11 cellular contexts compared by ENCODE assay signal in genomic region chr10:2137549-2138174, GRCh38.
DNase-seq lines count a peak whose midpoint lies in the region; ATAC-seq, FAIRE-seq and TF ChIP-seq lines count a peak whose summit lies in the region.
"Had no signal": no experiment of that assay in that cellular context is flagged by ENCODE, and none has a peak within 500 bp of the region (broad histone marks: within the 10 kb centered on the region; RNA-seq: fewer than 3 reads in every experiment).

No MANE protein-coding gene starts in this region.

- RAD21 ChIA-PET in GM12878 (lab: Charles Lee; ENCODE audit: unreplicated experiment) = no interaction called here

- CTCF ChIA-PET in activated CD4-positive, alpha-beta memory T cell treated with anti-CD3 and anti-CD28 coated beads for 36 hours (lab: Charles Lee) = interaction anchor here (0.6 to 0.7 kb wide), 2 partner anchors 77 to 331 kb away, joined by 3 read pairs; no protein-coding TSS in a partner anchor
- CTCF ChIA-PET in activated CD4-positive, alpha-beta memory T cell treated with anti-CD3 and anti-CD28 coated beads, Interleukin-2, amount 10 ng/mL, durations not matched to agents 7 days and 5 days (lab: Charles Lee) = no interaction called here
- CTCF ChIA-PET in GM12878 (lab: Yijun Ruan, JAX) = interaction anchor here (0.7 to 1.8 kb wide), 10 partner anchors 8 to 840 kb away, joined by 3 to 7 read pairs (median 3); no protein-coding TSS in a partner anchor

- no peaks in the 10 kb centered on the region for H3K36me3 Mint-ChIP-seq in activated CD4-positive, alpha-beta memory T cell treated with anti-CD3 and anti-CD28 coated beads for 36 hours
- no peaks in the 10 kb centered on the region for H3K36me3 Mint-ChIP-seq in activated CD4-positive, alpha-beta memory T cell treated with anti-CD3 and anti-CD28 coated beads, Interleukin-2, amount 10 ng/mL, durations not matched to agents 7 days and 5 days (ENCODE audit: low read depth)
- H3K36me3 Mint-ChIP-seq in stimulated activated naive B cell treated with anti-CD40 and anti-IgM and Interleukin-4, amounts not matched to agents 10 μg/mL and 1 μg/mL and 100 μg/mL, for 72 hours = no peaks in the 10 kb centered on the region

- H3K27me3 Mint-ChIP-seq in activated CD4-positive, alpha-beta memory T cell treated with anti-CD3 and anti-CD28 coated beads for 36 hours = no peaks in the 10 kb centered on the region
- H3K27me3 Mint-ChIP-seq in activated CD4-positive, alpha-beta memory T cell treated with anti-CD3 and anti-CD28 coated beads, Interleukin-2, amount 10 ng/mL, durations not matched to agents 7 days and 5 days = no peaks in the 10 kb centered on the region
- H3K27me3 Mint-ChIP-seq in stimulated activated naive B cell treated with anti-CD40 and anti-IgM and Interleukin-4, amounts not matched to agents 10 μg/mL and 1 μg/mL and 100 μg/mL, for 72 hours = peaks cover 4 to 6% of the 10 kb centered on the region in 2 donors

- 8% methylated on average over 4 of the region's 4 CpGs for WGBS in GM12878 (ENCODE audit: insufficient coverage, insufficient replicate concordance, low lambda C conversion rate, missing lambda C conversion rate)

- H3K9me3 Mint-ChIP-seq in activated CD4-positive, alpha-beta memory T cell treated with anti-CD3 and anti-CD28 coated beads for 36 hours = no peaks in the 10 kb centered on the region
- H3K9me3 Mint-ChIP-seq in activated CD4-positive, alpha-beta memory T cell treated with anti-CD3 and anti-CD28 coated beads, Interleukin-2, amount 10 ng/mL, durations not matched to agents 7 days and 5 days = no peaks in the 10 kb centered on the region
- H3K9me3 Mint-ChIP-seq in stimulated activated naive B cell treated with anti-CD40 and anti-IgM and Interleukin-4, amounts not matched to agents 10 μg/mL and 1 μg/mL and 100 μg/mL, for 72 hours = no peaks in the 10 kb centered on the region

- TF ChIP-seq RAD21 in GM12878 (IDR thresholded peaks at IDR 0.05; ENCODE audit: insufficient read depth, low read depth, low read length) = no peak

- peak; percentile 45 to 59 (median 45); a peak in 5 of 6 replicates for TF ChIP-seq CTCF in GM12878 (IDR thresholded peaks at IDR 0.05 in 2 of 3, conservative IDR thresholded peaks at IDR 0.05 in 1 of 3; ENCODE audit: control insufficient read depth in 2 of 3, extremely low read depth in 1 of 3, insufficient read depth in 1 of 3, low read depth in 3 of 3, low read length in 3 of 3)

- peak; percentile 19 for DNase-seq in activated CD4-positive, alpha-beta memory T cell treated with anti-CD3 and anti-CD28 coated beads for 36 hours
- DNase-seq in activated CD4-positive, alpha-beta memory T cell treated with anti-CD3 and anti-CD28 coated beads, Interleukin-2, amount 10 ng/mL, durations not matched to agents 7 days and 5 days = no peak
- peak; percentile 1 for DNase-seq in KBM-7
- DNase-seq in GM12878 (ENCODE audit: low read depth, low spot score) = no peak
- no peak for DNase-seq in stimulated activated naive B cell treated with anti-CD40 and anti-IgM and Interleukin-4, amounts not matched to agents 10 μg/mL and 1 μg/mL and 100 μg/mL, for 72 hours
- no peak for DNase-seq in G401 (ENCODE audit: low spot score)

- TF ChIP-seq EP300 in GM12878 (IDR thresholded peaks at IDR 0.05; ENCODE audit: borderline replicate concordance in 1 of 2, control insufficient read depth in 1 of 2, low read depth in 2 of 2, low read length in 2 of 2) = no peak

- H3K4me3 Mint-ChIP-seq in activated CD4-positive, alpha-beta memory T cell treated with anti-CD3 and anti-CD28 coated beads for 36 hours = no peak overlapping the region
- no peak overlapping the region for H3K4me3 Mint-ChIP-seq in activated CD4-positive, alpha-beta memory T cell treated with anti-CD3 and anti-CD28 coated beads, Interleukin-2, amount 10 ng/mL, durations not matched to agents 7 days and 5 days
- H3K4me3 Mint-ChIP-seq in stimulated activated naive B cell treated with anti-CD40 and anti-IgM and Interleukin-4, amounts not matched to agents 10 μg/mL and 1 μg/mL and 100 μg/mL, for 72 hours = no peak overlapping the region

- no peaks in the 10 kb centered on the region for H3K4me1 ChIP-seq in GM12878 (ENCODE audit: control insufficient read depth, insufficient read depth, low read length)

- FAIRE-seq in GM12878 (lab: Jason Lieb, UNC) = no peak
- FAIRE-seq: colon, G401.6 had no signal

- H3K4me1 Mint-ChIP-seq in activated CD4-positive, alpha-beta memory T cell treated with anti-CD3 and anti-CD28 coated beads for 36 hours (ENCODE audit: low read depth) = no peaks in the 10 kb centered on the region
- no peaks in the 10 kb centered on the region for H3K4me1 Mint-ChIP-seq in activated CD4-positive, alpha-beta memory T cell treated with anti-CD3 and anti-CD28 coated beads, Interleukin-2, amount 10 ng/mL, durations not matched to agents 7 days and 5 days
- H3K4me1 Mint-ChIP-seq in stimulated activated naive B cell treated with anti-CD40 and anti-IgM and Interleukin-4, amounts not matched to agents 10 μg/mL and 1 μg/mL and 100 μg/mL, for 72 hours = no peaks in the 10 kb centered on the region

- H3K4me3 ChIP-seq in GM12878 = no peak overlapping the region

- SMC1A ChIA-PET in GM12878 (lab: Charles Lee; ENCODE audit: uncharacterized antibody, unreplicated experiment) = interaction anchor here (1.2 kb wide), 1 partner anchor 36 kb away, joined by 3 read pairs; no protein-coding TSS in a partner anchor

- in situ Hi-C loops in KBM-7 (cut with MboI; ENCODE audit: low pct_unique_long_range_greater_than_20kb, low sequenced_read_pairs) (no loop called here), GM12878 (cut with MboI) (no loop called here), G401 (cut with HindIII; ENCODE audit: low sequenced_read_pairs) (no loop called here)

- no peaks in the 10 kb centered on the region for H3K79me2 ChIP-seq in GM12878 (ENCODE audit: control insufficient read depth, insufficient read depth, low read length)

- POLR2A ChIA-PET in activated CD4-positive, alpha-beta memory T cell treated with anti-CD3 and anti-CD28 coated beads for 36 hours (lab: Charles Lee) = no interaction called here
- POLR2A ChIA-PET in activated CD4-positive, alpha-beta memory T cell treated with anti-CD3 and anti-CD28 coated beads, Interleukin-2, amount 10 ng/mL, durations not matched to agents 7 days and 5 days (lab: Charles Lee) = no interaction called here
- POLR2A ChIA-PET in GM12878 (lab: Charles Lee) = no interaction called here

- H2AFZ ChIP-seq in GM12878 (ENCODE audit: control insufficient read depth, low read depth, low read length) = no peak overlapping the region

- no peaks in the 10 kb centered on the region for H4K20me1 ChIP-seq in GM12878 (ENCODE audit: control insufficient read depth, insufficient read depth)

- H3K36me3 ChIP-seq in GM12878 (ENCODE audit: control insufficient read depth in 2 of 2, insufficient read depth in 2 of 2, low read length in 1 of 2) = no peaks in the 10 kb centered on the region

- intact Hi-C loops in activated CD4-positive, alpha-beta memory T cell treated with anti-CD3 and anti-CD28 coated beads for 36 hours (cut with micrococcal nuclease) = no loop called here
- intact Hi-C loops in GM12878 (cut with micrococcal nuclease; ENCODE audit: unreplicated experiment) = loop anchor here (5.0 kb wide), 1 partner anchor 905 kb away; no protein-coding TSS in a partner anchor

- no peaks in the 10 kb centered on the region for H3K27me3 ChIP-seq in GM12878 (replicated peaks in 1 of 2; ENCODE audit: control insufficient read depth in 2 of 2, insufficient read depth in 2 of 2, low read length in 1 of 2)

- ATAC-seq in GM12878 (peak; percentile 70), HG02798 (IDR thresholded peaks at IDR 0.05; ENCODE audit: poor library complexity, unreplicated experiment) (no peak), GM18519 (IDR thresholded peaks at IDR 0.05; ENCODE audit: low FRiP score, unreplicated experiment) (no peak)
- ATAC-seq in stimulated activated naive B cell treated with anti-CD40 and anti-IgM and Interleukin-4, amounts not matched to agents 10 μg/mL and 1 μg/mL and 100 μg/mL, for 72 hours (replicated peaks) = peak; percentile 42 to 72
- ATAC-seq: activated CD4-positive, CD25-positive, alpha-beta regulatory T cell treated with anti-CD3 and anti-CD28 coated beads, Interleukin-2, amount 50 U/mL, for 24 hours had no signal

- H3K9ac ChIP-seq in GM12878 (ENCODE audit: control insufficient read depth, insufficient read depth, low read length) = no peak overlapping the region

- TF ChIP-seq POLR2A in GM12878 (IDR thresholded peaks at IDR 0.05; ENCODE audit: low read depth, low read length) = no peak

- H3K27ac Mint-ChIP-seq in activated CD4-positive, alpha-beta memory T cell treated with anti-CD3 and anti-CD28 coated beads for 36 hours = no peak overlapping the region
- no peak overlapping the region for H3K27ac Mint-ChIP-seq in activated CD4-positive, alpha-beta memory T cell treated with anti-CD3 and anti-CD28 coated beads, Interleukin-2, amount 10 ng/mL, durations not matched to agents 7 days and 5 days
- no peak overlapping the region for H3K27ac Mint-ChIP-seq in stimulated activated naive B cell treated with anti-CD40 and anti-IgM and Interleukin-4, amounts not matched to agents 10 μg/mL and 1 μg/mL and 100 μg/mL, for 72 hours

- BruUV-seq in GM12878 (replicated peaks; lab: Mats Ljungman, UMichigan) = no TSS peak

- H3K27ac ChIP-seq in GM12878 (ENCODE audit: control insufficient read depth, insufficient read depth) = no peak overlapping the region

- H3K4me2 ChIP-seq in GM12878 (ENCODE audit: control insufficient read depth, insufficient read depth) = no peak overlapping the region

- no peaks in the 10 kb centered on the region for H3K9me3 ChIP-seq in GM12878 (replicated peaks; ENCODE audit: control insufficient read depth, insufficient read depth, low read length)

TF ChIP-seq in GM12878, 131 proteins besides CTCF, POLR2A, EP300 and RAD21:
- TF ChIP-seq SMC3 (IDR thresholded peaks at IDR 0.05; ENCODE audit: borderline replicate concordance, low read length) = peak; percentile 28; the same call in 1 of the 2 replicates
- TF ChIP-seq MEF2A (IDR thresholded peaks at IDR 0.05; ENCODE audit: insufficient read depth, low read depth, low read length) = no peak
TF ChIP-seq in GM12878: peak in this region for 1.

Comparison
In these comparisons a context has a peak if more than half of its experiments do, and no peak if none do; other contexts are left out.
1. DNase-seq: peak in activated CD4-positive, alpha-beta memory T cell treated with anti-CD3 and anti-CD28 coated beads for 36 hours (single experiment) and KBM-7 (single experiment); none in activated CD4-positive, alpha-beta memory T cell treated with anti-CD3 and anti-CD28 coated beads, Interleukin-2, amount 10 ng/mL, durations not matched to agents 7 days and 5 days (single experiment), GM12878 (single experiment), stimulated activated naive B cell treated with anti-CD40 and anti-IgM and Interleukin-4, amounts not matched to agents 10 μg/mL and 1 μg/mL and 100 μg/mL, for 72 hours (single experiment) and G401 (single experiment).
2. ATAC-seq: peak in GM12878 (single experiment) and stimulated activated naive B cell treated with anti-CD40 and anti-IgM and Interleukin-4, amounts not matched to agents 10 μg/mL and 1 μg/mL and 100 μg/mL, for 72 hours (2 of 2); none in HG02798 (single experiment) and GM18519 (single experiment).